Comparison of ENCODE assay signal across 3 cellular contexts in genomic region chr1:213617133-213617532, GRCh38.
"Had no signal": no experiment of that assay in that cellular context is flagged by ENCODE, and none has a peak within 500 bp of the region (broad histone marks: within the 10 kb centered on the region; RNA-seq: fewer than 3 reads in every experiment).

No MANE protein-coding gene starts in this region.

- DNase-seq: GDM1, GF-D8 had no signal

- ATAC-seq: GM12878 had no signal

- H3K4me3 ChIP-seq: GM12878 had no signal
